8 cellular contexts compared by ENCODE assay signal in genomic region chr1:95118019-95118499, GRCh38. TPM values are rescaled to one million over a fixed set of nuclear protein-coding genes. Genes with fewer than 3 reads are reported as not detected.
DNase-seq lines count a peak whose midpoint lies in the region; ATAC-seq and TF ChIP-seq lines count a peak whose summit lies in the region.

No MANE protein-coding gene starts in this region.

- H3K9ac ChIP-seq in fibroblast of lung (ENCODE audit: insufficient read depth, low read length): no peak overlapping the region

- H3K27me3 ChIP-seq in fibroblast of lung (ENCODE audit: control insufficient read depth, insufficient read depth, low read length) (peaks cover 5% of the 10 kb centered on the region), osteoblast (ENCODE audit: insufficient read depth, low read length) (peaks cover 31% of the 10 kb centered on the region)

- TF ChIP-seq CTCF in fibroblast of lung (conservative IDR thresholded peaks at IDR 0.05 in 1 of 2, IDR thresholded peaks at IDR 0.05 in 1 of 2; ENCODE audit: low read depth in 1 of 2, low read length in 2 of 2): no peak
- no peak for TF ChIP-seq CTCF in osteoblast (IDR thresholded peaks at IDR 0.05; ENCODE audit: extremely low read depth, low read depth, low read length)

- no peaks in the 10 kb centered on the region for H3K36me3 Mint-ChIP-seq in T-helper 2 cell treated with Interferon-gamma antibody and Interleukin-4, amounts not matched to agents 5 μg/mL and 100 μg/mL, for 36 hours (ENCODE audit: low read depth)

- H3K36me3 ChIP-seq in fibroblast of lung (ENCODE audit: control insufficient read depth, insufficient read depth, low read length) (no peaks in the 10 kb centered on the region), osteoblast (ENCODE audit: insufficient read depth, low read length) (no peaks in the 10 kb centered on the region)

- H3K4me1 ChIP-seq in fibroblast of lung (ENCODE audit: control insufficient read depth, extremely low read depth, insufficient read depth, low read length): no peaks in the 10 kb centered on the region
- H3K4me1 ChIP-seq in osteoblast (ENCODE audit: insufficient read depth, low read length): peaks cover 6% of the 10 kb centered on the region

- H3K4me3 Mint-ChIP-seq in T-helper 2 cell treated with Interferon-gamma antibody and Interleukin-4, amounts not matched to agents 5 μg/mL and 100 μg/mL, for 36 hours: peak overlapping the region; percentile 73

- H3K27ac Mint-ChIP-seq in T-helper 2 cell treated with Interferon-gamma antibody and Interleukin-4, amounts not matched to agents 5 μg/mL and 100 μg/mL, for 36 hours: no peak overlapping the region

- H3K27ac ChIP-seq in fibroblast of lung (ENCODE audit: insufficient read depth, low read length) (no peak overlapping the region), osteoblast (ENCODE audit: low read depth, low read length) (no peak overlapping the region)

- DNase-seq in NCI-H82 (lab: John Stamatoyannopoulos, UW) (peak; percentile 26), NCI-H82 treated with DMSO at 0.1 percent for 48 hours (lab: John Stamatoyannopoulos, UW; ENCODE audit: unreplicated experiment) (no peak), fibroblast of lung (ENCODE audit: low read depth in 2 of 2) (peak; percentile 7), osteoblast (ENCODE audit: insufficient read length, low spot score, missing footprints) (no peak)
- DNase-seq in T-helper 2 cell treated with Interferon-gamma antibody and Interleukin-4, amounts not matched to agents 5 μg/mL and 100 μg/mL, for 36 hours (ENCODE audit: low spot score): no peak
- no peak for DNase-seq in effector CD8-positive, alpha-beta T cell (lab: John Stamatoyannopoulos, UW)

- no peaks in the 10 kb centered on the region for H3K9me3 Mint-ChIP-seq in T-helper 2 cell treated with Interferon-gamma antibody and Interleukin-4, amounts not matched to agents 5 μg/mL and 100 μg/mL, for 36 hours

- peaks cover 60% of the 10 kb centered on the region for H3K27me3 Mint-ChIP-seq in T-helper 2 cell treated with Interferon-gamma antibody and Interleukin-4, amounts not matched to agents 5 μg/mL and 100 μg/mL, for 36 hours (ENCODE audit: low read depth)

- H3K9me3 ChIP-seq in fibroblast of lung (ENCODE audit: control insufficient read depth, insufficient read depth, low read depth, low read length) (no peaks in the 10 kb centered on the region), osteoblast (ENCODE audit: low read depth, low read length) (no peaks in the 10 kb centered on the region)

- H3K79me2 ChIP-seq in fibroblast of lung (ENCODE audit: control insufficient read depth, insufficient read depth, low read length) (no peaks in the 10 kb centered on the region), osteoblast (ENCODE audit: insufficient read depth, low read length) (no peaks in the 10 kb centered on the region)

- H3K4me1 Mint-ChIP-seq in T-helper 2 cell treated with Interferon-gamma antibody and Interleukin-4, amounts not matched to agents 5 μg/mL and 100 μg/mL, for 36 hours (ENCODE audit: low read depth): peaks cover 7% of the 10 kb centered on the region

- peak overlapping the region; percentile 3 to 70 (median 58) for H3K4me3 ChIP-seq in fibroblast of lung (replicated peaks in 1 of 4; ENCODE audit: control extremely low read depth in 1 of 4, insufficient read depth in 1 of 4, low read depth in 3 of 4, low read length in 4 of 4)
- H3K4me3 ChIP-seq in osteoblast (ENCODE audit: insufficient read depth, low read length): peak overlapping the region; percentile 75

- H2AFZ ChIP-seq in fibroblast of lung (ENCODE audit: low read length) (no peak overlapping the region), osteoblast (ENCODE audit: low read length) (peak overlapping the region; percentile 80)

- H4K20me1 ChIP-seq in fibroblast of lung (ENCODE audit: control insufficient read depth, extremely low read depth, insufficient read depth, low read length) (no peaks in the 10 kb centered on the region), osteoblast (ENCODE audit: insufficient read depth, low read length) (no peaks in the 10 kb centered on the region)

- ATAC-seq in HG03342 (IDR thresholded peaks at IDR 0.05; ENCODE audit: unreplicated experiment) (no peak), HG02885 (IDR thresholded peaks at IDR 0.05; ENCODE audit: poor library complexity, unreplicated experiment) (no peak)

- H3K4me2 ChIP-seq in fibroblast of lung (ENCODE audit: extremely low read depth, insufficient read depth, low read length) (peak overlapping the region; percentile 44), osteoblast (ENCODE audit: insufficient read depth, low read length) (peak overlapping the region; percentile 85)

RNA-seq across cellular contexts. Expression of gene TLCD4, which starts 0.9 kb away (rescaled TPM):
- total RNA-seq in fibroblast of lung (0.51 and 2.1 TPM in 2 replicates), osteoblast (2.2 and 2.4 TPM in 2 replicates)
- 0.70 and 1.5 TPM in 2 replicates for polyA plus RNA-seq in fibroblast of lung
- 0.43 and 1.2 TPM in 2 replicates for polyA plus RNA-seq in fibroblast of lung (2012)
- polyA minus RNA-seq in fibroblast of lung (ENCODE audit: low replicate concordance): not detected in 2 replicates

RNA-seq across cellular contexts. Expression of gene ALG14, which starts 45.3 kb away (rescaled TPM):
- total RNA-seq in fibroblast of lung (3.8 and 4.6 TPM in 2 replicates), osteoblast (1.4 and 2.7 TPM in 2 replicates)
- 3.5 TPM in 2 replicates for polyA plus RNA-seq in fibroblast of lung
- polyA plus RNA-seq in fibroblast of lung (2012): 6.0 and 6.5 TPM in 2 replicates
- 0.74 and 0.79 TPM in 2 replicates for polyA minus RNA-seq in fibroblast of lung (ENCODE audit: low replicate concordance)

Comparison
In these comparisons a context has a peak if more than half of its experiments do, and no peak if none do; other contexts are left out.
1. DNase-seq: peak in NCI-H82 (single experiment) and fibroblast of lung (2 of 2); none in NCI-H82 treated with DMSO at 0.1 percent for 48 hours (single experiment), T-helper 2 cell treated with Interferon-gamma antibody and Interleukin-4, amounts not matched to agents 5 μg/mL and 100 μg/mL, for 36 hours (single experiment), osteoblast (single experiment) and effector CD8-positive, alpha-beta T cell (single experiment).